Comparison of ENCODE assay signal across 1 cellular context in genomic region chr1:156740307-156740678, GRCh38.
TF ChIP-seq lines count a peak whose summit lies in the region.

No MANE protein-coding gene starts in this region.

TF ChIP-seq in GM23338, 12 proteins besides CTCF, POLR2A, EP300 and RAD21 (continued from another document):
- TF ChIP-seq ZNF462 (CRISPR knock-in tag; IDR thresholded peaks at IDR 0.05) (no peak), POLR2AphosphoS5 (IDR thresholded peaks at IDR 0.05; ENCODE audit: low read depth) (no peak), ZNF331 (CRISPR knock-in tag; IDR thresholded peaks at IDR 0.05; ENCODE audit: low read depth) (no peak), ZNF114 (CRISPR knock-in tag; IDR thresholded peaks at IDR 0.05) (no peak), CREB1 (CRISPR knock-in tag; IDR thresholded peaks at IDR 0.05; ENCODE audit: low read depth) (no peak), EZH2phosphoT487 (IDR thresholded peaks at IDR 0.05; ENCODE audit: unreplicated experiment) (no peak), STAT1 (IDR thresholded peaks at IDR 0.05; ENCODE audit: unreplicated experiment) (no peak)
